ENCODE assay signal across 1 cellular context in genomic region chr1:161200992-161201827, GRCh38.
TF ChIP-seq lines count a peak whose summit lies in the region.

No MANE protein-coding gene starts in this region.

TF ChIP-seq in GM12878, 131 proteins besides CTCF, POLR2A, EP300 and RAD21:
- TF ChIP-seq NBN (IDR thresholded peaks at IDR 0.05) (no peak), ZNF24 (IDR thresholded peaks at IDR 0.05) (no peak), NFXL1 (IDR thresholded peaks at IDR 0.05; ENCODE audit: borderline replicate concordance) (no peak), CREB1 (IDR thresholded peaks at IDR 0.05; ENCODE audit: low read depth) (no peak), CUX1 (IDR thresholded peaks at IDR 0.05; ENCODE audit: insufficient replicate concordance, low read depth, low read length) (no peak), BHLHE40 (IDR thresholded peaks at IDR 0.05; ENCODE audit: borderline replicate concordance in 1 of 2, low read depth in 2 of 2, low read length in 1 of 2) (no peak), SMARCA5 (IDR thresholded peaks at IDR 0.05) (no peak), IKZF2 (IDR thresholded peaks at IDR 0.05) (no peak), SRF (IDR thresholded peaks at IDR 0.05; ENCODE audit: low read depth in 2 of 2, low read length in 2 of 2) (no peak), POU2F2 (IDR thresholded peaks at IDR 0.05; ENCODE audit: borderline replicate concordance, low read depth, low read length) (no peak), PAX5 (IDR thresholded peaks at IDR 0.05; ENCODE audit: borderline replicate concordance, low read depth, low read length) (no peak), KLF5 (IDR thresholded peaks at IDR 0.05; ENCODE audit: partially characterized antibody) (no peak), SUPT20H (IDR thresholded peaks at IDR 0.05; ENCODE audit: borderline replicate concordance, control insufficient read depth, low read depth, low read length) (no peak), NFYA (IDR thresholded peaks at IDR 0.05; ENCODE audit: borderline replicate concordance, low read depth, low read length) (no peak), MYC (IDR thresholded peaks at IDR 0.05; ENCODE audit: insufficient read depth, insufficient read length, insufficient replicate concordance, low read length, severe bottlenecking) (no peak)
TF ChIP-seq in GM12878: peak in this region for 0.
